Comparison of ENCODE assay signal across 21 cellular contexts in genomic region chr14:103378042-103378854, GRCh38. TPM values are rescaled to one million over a fixed set of nuclear protein-coding genes. Genes with fewer than 3 reads are reported as not detected.
DNase-seq lines count a peak whose midpoint lies in the region; ATAC-seq, FAIRE-seq and TF ChIP-seq lines count a peak whose summit lies in the region.
"Had no signal": no experiment of that assay in that cellular context is flagged by ENCODE, and none has a peak within 500 bp of the region (broad histone marks: within the 10 kb centered on the region; RNA-seq: fewer than 3 reads in every experiment).

No MANE protein-coding gene starts in this region.

- no peak for DNase-seq in CD8-positive, alpha-beta memory T cell
- DNase-seq in NB4 (ENCODE audit: low read depth) (peak; percentile 89), K562 (ENCODE audit: extremely low read depth in 1 of 4, low spot score in 3 of 4) (peak; percentile 62 to 94 (median 77)), neural progenitor cell (ENCODE audit: low spot score) (no peak), H4 (ENCODE audit: low spot score) (no peak), sciatic nerve (ENCODE audit: low spot score) (no peak), kidney tubule cell (ENCODE audit: low spot score) (no peak)
- DNase-seq: Calu3, DMS79 treated with DMSO at 0.1 percent for 48 hours, GDM1, Karpas-422, MV-4-11, NCI-H1436 treated with DMSO at 0.1 percent for 48 hours, NCI-H2081 treated with DMSO at 0.1 percent for 48 hours, NCI-H345, NCI-H69 had no signal

- H3K4me2 ChIP-seq in K562 (ENCODE audit: insufficient read depth, low read length): peak overlapping the region; percentile 64
- H3K4me2 ChIP-seq in neural progenitor cell: no peak overlapping the region
- H3K4me2 ChIP-seq: PC-9 had no signal

- no peak overlapping the region for H3K4me3 Mint-ChIP-seq in CD8-positive, alpha-beta memory T cell
- no peak overlapping the region for H3K4me3 Mint-ChIP-seq in neural progenitor cell

- no peaks in the 10 kb centered on the region for H3K36me3 Mint-ChIP-seq in CD8-positive, alpha-beta memory T cell
- no peaks in the 10 kb centered on the region for H3K36me3 Mint-ChIP-seq in neural progenitor cell

- peak; percentile 100 for FAIRE-seq in K562 (lab: Jason Lieb, UNC)
- FAIRE-seq: A204.1, GM12892 had no signal

- H3K4me3 ChIP-seq in CD8-positive, alpha-beta memory T cell (ENCODE audit: low read length): no peak overlapping the region
- H3K4me3 ChIP-seq in NB4 (ENCODE audit: low read depth, low read length) (no peak overlapping the region), K562 (no peak overlapping the region), neural progenitor cell (no peak overlapping the region)
- H3K4me3 ChIP-seq: PC-9, SK-N-MC had no signal

- in situ Hi-C loops in K562 (cut with MboI): no loop called here

- H3K36me3 ChIP-seq in CD8-positive, alpha-beta memory T cell (ENCODE audit: insufficient read depth, low read length): no peaks in the 10 kb centered on the region
- H3K36me3 ChIP-seq in K562 (ENCODE audit: control insufficient read depth, insufficient read depth, low read length): no peaks in the 10 kb centered on the region
- H3K36me3 ChIP-seq in neural progenitor cell: no peaks in the 10 kb centered on the region

- H3K27ac ChIP-seq in CD8-positive, alpha-beta memory T cell (ENCODE audit: low read depth, low read length): peak overlapping the region; percentile 40
- peak overlapping the region; percentile 69 for H3K27ac ChIP-seq in K562 (ENCODE audit: extremely low read depth, low read depth, low read length)
- no peak overlapping the region for H3K27ac ChIP-seq in neural progenitor cell
- H3K27ac ChIP-seq: PC-9, SK-N-MC had no signal

- TF ChIP-seq RAD21 in K562 (CRISPR knock-in tag; conservative IDR thresholded peaks at IDR 0.05 in 1 of 2, IDR thresholded peaks at IDR 0.05 in 1 of 2): peak; percentile 12; a peak in 1 of 4 replicates

- H4K20me1 ChIP-seq in K562 (replicated peaks; ENCODE audit: control insufficient read depth, insufficient read depth, low read length) (no peaks in the 10 kb centered on the region), neural progenitor cell (ENCODE audit: low read depth) (no peaks in the 10 kb centered on the region)

- TF ChIP-seq CTCF in NB4 (IDR thresholded peaks at IDR 0.05; ENCODE audit: low read depth, low read length) (no peak), K562 (IDR thresholded peaks at IDR 0.05 in 2 of 3, conservative IDR thresholded peaks at IDR 0.05 in 1 of 3; ENCODE audit: insufficient read depth in 2 of 3, low read depth in 1 of 3, low read length in 3 of 3) (no peak), neural progenitor cell (IDR thresholded peaks at IDR 0.05) (no peak)

- TF ChIP-seq EP300 in K562 (IDR thresholded peaks at IDR 0.05; ENCODE audit: low read length): peak; percentile 92

- no peaks in the 10 kb centered on the region for H3F3A ChIP-seq in neural progenitor cell (ENCODE audit: low read depth)

- H3K9me3 ChIP-seq in CD8-positive, alpha-beta memory T cell (ENCODE audit: low read length): no peaks in the 10 kb centered on the region
- no peaks in the 10 kb centered on the region for H3K9me3 ChIP-seq in K562 (replicated peaks; ENCODE audit: control insufficient read depth, insufficient read depth, low read depth, low read length)
- no peaks in the 10 kb centered on the region for H3K9me3 ChIP-seq in neural progenitor cell (ENCODE audit: low read depth)

- intact Hi-C loops in K562 (cut with micrococcal nuclease): no loop called here
- intact Hi-C loops in sciatic nerve (cut with DNase I): no loop called here

- no peaks in the 10 kb centered on the region for H3K9me3 Mint-ChIP-seq in CD8-positive, alpha-beta memory T cell
- H3K9me3 Mint-ChIP-seq in neural progenitor cell: no peaks in the 10 kb centered on the region

- H3K9ac ChIP-seq in K562 (ENCODE audit: insufficient read depth in 1 of 2, low read depth in 2 of 2, low read length in 2 of 2) (peak overlapping the region; percentile 48 to 77; a peak in 2 of 4 replicates), neural progenitor cell (no peak overlapping the region)

- POLR2A ChIA-PET in CD8-positive, alpha-beta memory T cell (lab: Charles Lee): interaction anchor here (0.6 kb wide), 1 partner anchor 71 kb away, joined by 3 read pairs; no protein-coding TSS in a partner anchor
- POLR2A ChIA-PET in K562 (lab: Yijun Ruan, JAX): interaction anchor here (0.7 to 2.7 kb wide), 10 partner anchors 9 to 613 kb away, joined by 3 to 21 read pairs (median 8); partner anchors contain the start of gene EIF5

- WGBS in K562 (ENCODE audit: insufficient coverage, low coverage, missing lambda C conversion rate): 22% methylated on average over 10 of the region's 14 CpGs

- peaks cover 10 to 26% of the 10 kb centered on the region in 2 donors for H3K27me3 Mint-ChIP-seq in CD8-positive, alpha-beta memory T cell
- H3K27me3 Mint-ChIP-seq in neural progenitor cell (ENCODE audit: insufficient read depth, low read depth): peaks cover 6% of the 10 kb centered on the region

- TF ChIP-seq POLR2A in NB4 (IDR thresholded peaks at IDR 0.05; ENCODE audit: extremely low read depth, insufficient read length): no peak
- no peak for TF ChIP-seq POLR2A in K562 (conservative IDR thresholded peaks at IDR 0.05)

- H3K27ac Mint-ChIP-seq in CD8-positive, alpha-beta memory T cell: peak overlapping the region in 1 of 8 donors; percentile 72
- H3K27ac Mint-ChIP-seq in neural progenitor cell: peak overlapping the region; percentile 48

- no peaks in the 10 kb centered on the region for H3K27me3 ChIP-seq in CD8-positive, alpha-beta memory T cell (ENCODE audit: insufficient read depth, low read length, poor library complexity, severe bottlenecking)
- H3K27me3 ChIP-seq in K562 (ENCODE audit: control insufficient read depth in 2 of 2, insufficient read depth in 2 of 2, low read length in 2 of 2) (no peaks in the 10 kb centered on the region), neural progenitor cell (peaks cover 8% of the 10 kb centered on the region)

- CTCF ChIA-PET in CD8-positive, alpha-beta memory T cell (lab: Charles Lee): interaction anchor here (8.4 kb wide), 1 partner anchor 13 kb away, joined by 51 read pairs; no protein-coding TSS in a partner anchor
- CTCF ChIA-PET in K562 (lab: Yijun Ruan, JAX; ENCODE audit: low intra/inter-chr PET ratio): no interaction called here

- BruUV-seq in K562 (replicated peaks; lab: Mats Ljungman, UMichigan): no TSS peak

- H3K9me1 ChIP-seq in K562 (ENCODE audit: control insufficient read depth, insufficient read depth, low read length): no peaks in the 10 kb centered on the region

- H3K79me2 ChIP-seq in K562 (ENCODE audit: control insufficient read depth, insufficient read depth, low read length) (no peaks in the 10 kb centered on the region), neural progenitor cell (ENCODE audit: low read depth) (no peaks in the 10 kb centered on the region)

- H3K4me1 Mint-ChIP-seq in CD8-positive, alpha-beta memory T cell: peaks cover 0 to 5% (median 3%) of the 10 kb centered on the region in 3 donors
- H3K4me1 Mint-ChIP-seq in neural progenitor cell: peaks cover 7% of the 10 kb centered on the region

- ATAC-seq in K562: peak; percentile 99
- no peak for ATAC-seq in GM21619 (IDR thresholded peaks at IDR 0.05; ENCODE audit: unreplicated experiment)
- ATAC-seq in sciatic nerve: no peak

- H3K4me1 ChIP-seq in CD8-positive, alpha-beta memory T cell (ENCODE audit: insufficient read depth, low read length): no peaks in the 10 kb centered on the region
- H3K4me1 ChIP-seq in K562 (replicated peaks in 1 of 2; ENCODE audit: control insufficient read depth in 2 of 2, insufficient read depth in 2 of 2, low read length in 2 of 2): peaks cover 27% of the 10 kb centered on the region in 2 experiments; a peak in 4 of 5 replicates
- H3K4me1 ChIP-seq in neural progenitor cell: no peaks in the 10 kb centered on the region

- H2AFZ ChIP-seq in K562 (ENCODE audit: low read depth, low read length) (peak overlapping the region; percentile 41), neural progenitor cell (replicated peaks) (peak overlapping the region; percentile 10)
- H2AFZ ChIP-seq: PC-9 had no signal

RNA-seq across cellular contexts. Expression of gene MARK3, which starts 7.0 kb away (rescaled TPM):
- total RNA-seq in CD8-positive, alpha-beta memory T cell: 10 to 100 TPM; 91.9 to 92.7 TPM
- 45.7 TPM for polyA plus RNA-seq in CD8-positive, alpha-beta memory T cell
- 157 and 305 TPM in 2 replicates for total RNA-seq in K562 (2011; cell fraction: chromatin; rRNA removed; ENCODE audit: low replicate concordance)
- 86.7 and 110 TPM in 2 replicates for total RNA-seq in K562 (2011; cell fraction: nucleolus; rRNA removed)
- 139 and 215 TPM in 2 replicates for total RNA-seq in K562 (2011; cell fraction: nucleoplasm; rRNA removed)
- total RNA-seq in K562 (2014; rRNA removed) (47.9 and 49.5 TPM in 2 replicates), K562 (2014; rRNA removed; fragmentation: Illumina TruSeq; extraction: Trizol) (57.5 and 60.4 TPM in 2 replicates), K562 (2015; rRNA removed; fragmentation: Illumina TruSeq; extraction: Trizol) (52.1 and 56.3 TPM in 2 replicates), K562 (2021) (54.1 and 63.1 TPM in 2 replicates), neural progenitor cell (ENCODE audit: low replicate concordance) (80.7 and 91.0 TPM in 2 replicates), sciatic nerve (104 TPM)
- polyA plus RNA-seq in K562 (2011; rRNA removed) (60.7 and 68.7 TPM in 2 replicates), K562 (2014; fragmentation: Illumina TruSeq; extraction: Trizol) (54.9 and 65.3 TPM in 2 replicates), K562 (2014; fragmentation: Nextera tagmentation; extraction: Ambion mirVana) (10 to 100 TPM; 10.1 to 18.2 TPM), K562 (2014; rRNA removed) (53.2 and 55.1 TPM in 2 replicates)
- polyA plus RNA-seq in K562 (2011; cell fraction: cytosol; rRNA removed): 29.4 and 31.3 TPM in 2 replicates
- polyA plus RNA-seq in K562 (2011; cell fraction: nucleus; rRNA removed): 59.4 and 59.9 TPM in 2 replicates
- polyA plus RNA-seq in K562 (2012): 41.6 and 49.0 TPM in 2 replicates
- 95.3 and 99.4 TPM in 2 replicates for polyA minus RNA-seq in K562 (2011; rRNA and poly(A)+ RNA removed)
- polyA minus RNA-seq in K562 (2011; cell fraction: cytosol; rRNA and poly(A)+ RNA removed): 20.8 and 26.0 TPM in 2 replicates
- polyA minus RNA-seq in K562 (2011; cell fraction: nucleus; rRNA and poly(A)+ RNA removed): 54.3 and 101 TPM in 2 replicates
- 35.8 and 41.8 TPM in 2 replicates for total RNA-seq in H4 (2014; rRNA removed; shearing (Covaris generic))

RNA-seq across cellular contexts. Expression of gene EIF5, which starts 44.2 kb away (rescaled TPM):
- total RNA-seq in CD8-positive, alpha-beta memory T cell: 100 to 1,000 TPM; 394 to 409 TPM
- 312 TPM for polyA plus RNA-seq in CD8-positive, alpha-beta memory T cell
- 338 and 574 TPM in 2 replicates for total RNA-seq in K562 (2011; cell fraction: chromatin; rRNA removed; ENCODE audit: low replicate concordance)
- 188 and 198 TPM in 2 replicates for total RNA-seq in K562 (2011; cell fraction: nucleolus; rRNA removed)
- 241 and 245 TPM in 2 replicates for total RNA-seq in K562 (2011; cell fraction: nucleoplasm; rRNA removed)
- total RNA-seq in K562 (2014; rRNA removed) (118 and 174 TPM in 2 replicates), K562 (2014; rRNA removed; fragmentation: Illumina TruSeq; extraction: Trizol) (197 and 205 TPM in 2 replicates), K562 (2015; rRNA removed; fragmentation: Illumina TruSeq; extraction: Trizol) (176 and 190 TPM in 2 replicates), K562 (2021) (278 and 314 TPM in 2 replicates), neural progenitor cell (ENCODE audit: low replicate concordance) (216 and 257 TPM in 2 replicates), sciatic nerve (186 TPM)
- polyA plus RNA-seq in K562 (2011; rRNA removed) (347 and 442 TPM in 2 replicates), K562 (2014; fragmentation: Illumina TruSeq; extraction: Trizol) (192 and 286 TPM in 2 replicates), K562 (2014; fragmentation: Nextera tagmentation; extraction: Ambion mirVana) (100 to 1,000 TPM in 1 of 2 experiments, 10 to 100 TPM in 1; 92.7 to 126 TPM), K562 (2014; rRNA removed) (134 and 152 TPM in 2 replicates)
- 171 and 226 TPM in 2 replicates for polyA plus RNA-seq in K562 (2011; cell fraction: cytosol; rRNA removed)
- 223 and 263 TPM in 2 replicates for polyA plus RNA-seq in K562 (2011; cell fraction: nucleus; rRNA removed)
- 203 and 316 TPM in 2 replicates for polyA plus RNA-seq in K562 (2012)
- 449 and 508 TPM in 2 replicates for polyA minus RNA-seq in K562 (2011; rRNA and poly(A)+ RNA removed)
- 113 and 158 TPM in 2 replicates for polyA minus RNA-seq in K562 (2011; cell fraction: cytosol; rRNA and poly(A)+ RNA removed)
- 117 and 192 TPM in 2 replicates for polyA minus RNA-seq in K562 (2011; cell fraction: nucleus; rRNA and poly(A)+ RNA removed)
- 87.3 and 145 TPM in 2 replicates for total RNA-seq in H4 (2014; rRNA removed; shearing (Covaris generic))

Comparison
In these comparisons a context has a peak if more than half of its experiments do, and no peak if none do; other contexts are left out.
1. DNase-seq: peak in NB4 (single experiment) and K562 (4 of 4); none in CD8-positive, alpha-beta memory T cell (0 of 5), neural progenitor cell (single experiment), H4 (single experiment), sciatic nerve (single experiment) and kidney tubule cell (single experiment).